In genomic region chr20:43541214-43541613, GRCh38 we compare ENCODE assay signal across 19 cellular contexts. TPM values are rescaled to one million over a fixed set of nuclear protein-coding genes. Genes with fewer than 3 reads are reported as not detected.
DNase-seq lines count a peak whose midpoint lies in the region; ATAC-seq, FAIRE-seq and TF ChIP-seq lines count a peak whose summit lies in the region.
"Had no signal": no experiment of that assay in that cellular context is flagged by ENCODE, and none has a peak within 500 bp of the region (broad histone marks: within the 10 kb centered on the region; RNA-seq: fewer than 3 reads in every experiment).

No MANE protein-coding gene starts in this region.

- H3K9me3 ChIP-seq in K562 (replicated peaks; ENCODE audit: control insufficient read depth, insufficient read depth, low read depth, low read length) (no peaks in the 10 kb centered on the region), hepatocyte (ENCODE audit: low read depth) (no peaks in the 10 kb centered on the region)
- H3K9me3 ChIP-seq: esophagus muscularis mucosa, neutrophil had no signal

- H3K27me3 ChIP-seq in K562 (ENCODE audit: control insufficient read depth in 2 of 2, insufficient read depth in 2 of 2, low read length in 2 of 2) (no peaks in the 10 kb centered on the region), hepatocyte (no peaks in the 10 kb centered on the region)
- H3K27me3 ChIP-seq: brain microvascular endothelial cell, esophagus muscularis mucosa, neutrophil had no signal

- ATAC-seq in K562 (no peak), HG03045 (IDR thresholded peaks at IDR 0.05; ENCODE audit: unreplicated experiment) (no peak), HG03460 (IDR thresholded peaks at IDR 0.05; ENCODE audit: unreplicated experiment) (no peak)
- ATAC-seq: activated T-cell treated with anti-CD3 and anti-CD28 coated beads, Interleukin-2, amount 50 U/mL, for 4 hours; right cardiac atrium had no signal

- FAIRE-seq in K562 (lab: Jason Lieb, UNC) (no peak), RCC 7860 (lab: Jason Lieb, UNC) (no peak)

- no peaks in the 10 kb centered on the region for H4K20me1 ChIP-seq in K562 (replicated peaks; ENCODE audit: control insufficient read depth, insufficient read depth, low read length)
- H4K20me1 ChIP-seq in hepatocyte (ENCODE audit: insufficient read depth, poor library complexity, severe bottlenecking) = no peaks in the 10 kb centered on the region

- H3K9me1 ChIP-seq in K562 (ENCODE audit: control insufficient read depth, insufficient read depth, low read length) = peaks cover 6% of the 10 kb centered on the region

- TF ChIP-seq EP300 in K562 (IDR thresholded peaks at IDR 0.05; ENCODE audit: low read length) = no peak

- DNase-seq in AG08395 (ENCODE audit: low spot score) = peak; percentile 19
- peak; percentile 35 for DNase-seq in HT-29 (ENCODE audit: low spot score)
- DNase-seq in K562 (ENCODE audit: extremely low read depth in 1 of 4, low spot score in 3 of 4) = no peak
- no peak for DNase-seq in hepatocyte (ENCODE audit: low spot score)
- no peak for DNase-seq in RCC 7860 (ENCODE audit: low spot score)
- DNase-seq in islet precursor cell = no peak
- DNase-seq: activated CD4-positive, alpha-beta T cell treated with anti-CD3 and anti-CD28 coated beads, Interleukin-2, amount 50 U/mL, for 48 hours; activated T-cell treated with anti-CD3 and anti-CD28 coated beads, Interleukin-2, amount 50 U/mL, for 4 hours; brain microvascular endothelial cell; hypothalamus; NCI-H1092; NCI-H526 treated with DMSO at 0.1 percent for 48 hours; right cardiac atrium; stimulated activated CD4-positive, alpha-beta T cell treated with anti-CD3 and anti-CD28 coated beads, Interleukin-2, amount 100 ng/mL, for 24 hours had no signal

- TF ChIP-seq POLR2A in K562 (conservative IDR thresholded peaks at IDR 0.05) = no peak

- WGBS in K562 (ENCODE audit: insufficient coverage, low coverage, missing lambda C conversion rate) = 8% methylated on average over 2 of the region's 2 CpGs
- 41% methylated on average over 2 of the region's 2 CpGs for WGBS in hepatocyte (ENCODE audit: low lambda C conversion rate, missing lambda C conversion rate)

- POLR2A ChIA-PET in K562 (lab: Yijun Ruan, JAX) = interaction anchor here (0.6 kb wide), 1 partner anchor 17 kb away, joined by 3 read pairs; no protein-coding TSS in a partner anchor

- H3K4me2 ChIP-seq in K562 (ENCODE audit: insufficient read depth, low read length) = no peak overlapping the region
- no peak overlapping the region for H3K4me2 ChIP-seq in hepatocyte
- H3K4me2 ChIP-seq: PC-9 had no signal

- H3K79me2 ChIP-seq in K562 (ENCODE audit: control insufficient read depth, insufficient read depth, low read length) (no peaks in the 10 kb centered on the region), hepatocyte (no peaks in the 10 kb centered on the region)

- no peak overlapping the region for H3K27ac ChIP-seq in K562 (ENCODE audit: extremely low read depth, low read depth, low read length)
- peak overlapping the region; percentile 33 for H3K27ac ChIP-seq in hepatocyte
- H3K27ac ChIP-seq: brain microvascular endothelial cell, esophagus muscularis mucosa, neutrophil, PC-9 had no signal

- BruUV-seq in K562 (replicated peaks; lab: Mats Ljungman, UMichigan) = no TSS peak

- H3K4me1 ChIP-seq in K562 (replicated peaks in 1 of 2; ENCODE audit: control insufficient read depth in 2 of 2, insufficient read depth in 2 of 2, low read length in 2 of 2) = peaks cover 18 to 20% of the 10 kb centered on the region in 2 experiments; a peak in 4 of 5 replicates
- H3K4me1 ChIP-seq in hepatocyte (ENCODE audit: insufficient read depth) = no peaks in the 10 kb centered on the region
- H3K4me1 ChIP-seq: esophagus muscularis mucosa had no signal

- H3K4me3 ChIP-seq in K562 = no peak overlapping the region
- H3K4me3 ChIP-seq in hepatocyte = no peak overlapping the region
- H3K4me3 ChIP-seq: esophagus muscularis mucosa, PC-9 had no signal

- H3K36me3 ChIP-seq in K562 (ENCODE audit: control insufficient read depth, insufficient read depth, low read length) = peaks cover 12% of the 10 kb centered on the region; the same call in 2 of the 3 replicates
- H3K36me3 ChIP-seq in hepatocyte (replicated peaks; ENCODE audit: insufficient read depth, low read depth) = no peaks in the 10 kb centered on the region
- H3K36me3 ChIP-seq: brain microvascular endothelial cell had no signal

- CTCF ChIA-PET in K562 (lab: Yijun Ruan, JAX; ENCODE audit: low intra/inter-chr PET ratio) = interaction anchor here (0.6 kb wide), 1 partner anchor 56 kb away, joined by 3 read pairs; no protein-coding TSS in a partner anchor

- H2AFZ ChIP-seq in K562 (ENCODE audit: low read depth, low read length) (no peak overlapping the region), hepatocyte (no peak overlapping the region)
- H2AFZ ChIP-seq: PC-9 had no signal

- H3K9me2 ChIP-seq in hepatocyte (replicated peaks; ENCODE audit: insufficient read depth) = no peaks in the 10 kb centered on the region

- in situ Hi-C loops in K562 (cut with MboI) = loop anchor here (10.0 kb wide), 1 partner anchor 544 kb away; no protein-coding TSS in a partner anchor

- intact Hi-C loops in K562 (cut with micrococcal nuclease) = no loop called here

- TF ChIP-seq CTCF in K562 (IDR thresholded peaks at IDR 0.05 in 2 of 3, conservative IDR thresholded peaks at IDR 0.05 in 1 of 3; ENCODE audit: insufficient read depth in 2 of 3, low read depth in 1 of 3, low read length in 3 of 3) (no peak), hepatocyte (IDR thresholded peaks at IDR 0.05; ENCODE audit: poor library complexity) (no peak)

- TF ChIP-seq RAD21 in K562 (CRISPR knock-in tag; conservative IDR thresholded peaks at IDR 0.05 in 1 of 2, IDR thresholded peaks at IDR 0.05 in 1 of 2) = no peak

- no peak overlapping the region for H3K9ac ChIP-seq in K562 (ENCODE audit: insufficient read depth in 1 of 2, low read depth in 2 of 2, low read length in 2 of 2)

RNA-seq across cellular contexts. Expression of gene SGK2, which starts 17.6 kb away (rescaled TPM):
- 68.2 and 69.1 TPM in 2 replicates for total RNA-seq in HT-29 (2014; rRNA removed; shearing (Covaris generic))
- total RNA-seq in K562 (2011; cell fraction: chromatin; rRNA removed; ENCODE audit: low replicate concordance) = 4.3 and 4.4 TPM in 2 replicates
- 0.83 and 2.8 TPM in 2 replicates for total RNA-seq in K562 (2011; cell fraction: nucleolus; rRNA removed)
- total RNA-seq in K562 (2011; cell fraction: nucleoplasm; rRNA removed) = 4.0 and 6.9 TPM in 2 replicates
- total RNA-seq in K562 (2014; rRNA removed) = 0.14 and 0.16 TPM in 2 replicates
- total RNA-seq in K562 (2014; rRNA removed; fragmentation: Illumina TruSeq; extraction: Trizol) = 0.07 and 0.13 TPM in 2 replicates
- total RNA-seq in K562 (2015; rRNA removed; fragmentation: Illumina TruSeq; extraction: Trizol) = 0.11 and 0.15 TPM in 2 replicates
- 0.20 and 0.31 TPM in 2 replicates for total RNA-seq in K562 (2021)
- 0.24 and 0.88 TPM in 2 replicates for polyA plus RNA-seq in K562 (2011; rRNA removed)
- 0.07 and 0.09 TPM in 2 replicates for polyA plus RNA-seq in K562 (2011; cell fraction: cytosol; rRNA removed)
- polyA plus RNA-seq in K562 (2011; cell fraction: nucleus; rRNA removed) = 2.7 and 3.1 TPM in 2 replicates
- polyA plus RNA-seq in K562 (2012) = 0.10 and 0.62 TPM in 2 replicates
- polyA plus RNA-seq in K562 (2014; fragmentation: Illumina TruSeq; extraction: Trizol) = 0.15 TPM in 1 of 2 replicates, not detected in the other
- not detected for polyA plus RNA-seq in K562 (2014; fragmentation: Nextera tagmentation; extraction: Ambion mirVana)
- 0.21 and 0.57 TPM in 2 replicates for polyA plus RNA-seq in K562 (2014; rRNA removed)
- polyA minus RNA-seq in K562 (2011; rRNA and poly(A)+ RNA removed) = 0.53 and 1.7 TPM in 2 replicates
- not detected in 2 replicates for polyA minus RNA-seq in K562 (2011; cell fraction: cytosol; rRNA and poly(A)+ RNA removed)
- 0.54 and 1.1 TPM in 2 replicates for polyA minus RNA-seq in K562 (2011; cell fraction: nucleus; rRNA and poly(A)+ RNA removed)
- total RNA-seq in hepatocyte = 20.6 and 21.2 TPM in 2 replicates
- polyA plus RNA-seq in hepatocyte = 8.8 and 12.5 TPM in 2 replicates

RNA-seq across cellular contexts. Expression of gene L3MBTL1, which starts 33.7 kb away (rescaled TPM):
- 9.7 and 9.9 TPM in 2 replicates for total RNA-seq in HT-29 (2014; rRNA removed; shearing (Covaris generic))
- total RNA-seq in K562 (2011; cell fraction: chromatin; rRNA removed; ENCODE audit: low replicate concordance) = 96.6 and 129 TPM in 2 replicates
- total RNA-seq in K562 (2011; cell fraction: nucleolus; rRNA removed) = 68.4 and 71.2 TPM in 2 replicates
- total RNA-seq in K562 (2011; cell fraction: nucleoplasm; rRNA removed) = 92.8 and 140 TPM in 2 replicates
- total RNA-seq in K562 (2014; rRNA removed) (5.5 and 6.2 TPM in 2 replicates), K562 (2014; rRNA removed; fragmentation: Illumina TruSeq; extraction: Trizol) (3.4 and 4.1 TPM in 2 replicates), K562 (2015; rRNA removed; fragmentation: Illumina TruSeq; extraction: Trizol) (3.2 and 3.4 TPM in 2 replicates), K562 (2021) (6.1 and 9.4 TPM in 2 replicates), hepatocyte (6.2 and 7.9 TPM in 2 replicates)
- polyA plus RNA-seq in K562 (2011; rRNA removed) (10.0 and 18.3 TPM in 2 replicates), K562 (2014; fragmentation: Illumina TruSeq; extraction: Trizol) (4.1 and 4.4 TPM in 2 replicates), K562 (2014; fragmentation: Nextera tagmentation; extraction: Ambion mirVana) (1 to 10 TPM in 1 of 2 experiments, under 1 TPM in 1; 0.77 to 1.1 TPM), K562 (2014; rRNA removed) (7.7 and 7.9 TPM in 2 replicates), hepatocyte (7.5 and 14.6 TPM in 2 replicates)
- polyA plus RNA-seq in K562 (2011; cell fraction: cytosol; rRNA removed) = 4.0 and 5.7 TPM in 2 replicates
- 87.5 and 104 TPM in 2 replicates for polyA plus RNA-seq in K562 (2011; cell fraction: nucleus; rRNA removed)
- polyA plus RNA-seq in K562 (2012) = 4.0 and 8.9 TPM in 2 replicates
- 13.1 and 17.4 TPM in 2 replicates for polyA minus RNA-seq in K562 (2011; rRNA and poly(A)+ RNA removed)
- polyA minus RNA-seq in K562 (2011; cell fraction: cytosol; rRNA and poly(A)+ RNA removed) = 2.8 and 3.2 TPM in 2 replicates
- polyA minus RNA-seq in K562 (2011; cell fraction: nucleus; rRNA and poly(A)+ RNA removed) = 28.9 and 38.0 TPM in 2 replicates

RNA-seq across cellular contexts. Expression of gene IFT52, which starts 49.5 kb away (rescaled TPM):
- 19.9 and 25.5 TPM in 2 replicates for total RNA-seq in HT-29 (2014; rRNA removed; shearing (Covaris generic))
- 11.7 and 21.0 TPM in 2 replicates for total RNA-seq in K562 (2011; cell fraction: chromatin; rRNA removed; ENCODE audit: low replicate concordance)
- total RNA-seq in K562 (2011; cell fraction: nucleolus; rRNA removed) = 5.9 and 7.8 TPM in 2 replicates
- total RNA-seq in K562 (2011; cell fraction: nucleoplasm; rRNA removed) = 4.5 and 10.5 TPM in 2 replicates
- total RNA-seq in K562 (2014; rRNA removed) (10.9 and 11.0 TPM in 2 replicates), K562 (2014; rRNA removed; fragmentation: Illumina TruSeq; extraction: Trizol) (22.0 and 22.2 TPM in 2 replicates), K562 (2015; rRNA removed; fragmentation: Illumina TruSeq; extraction: Trizol) (17.0 and 20.4 TPM in 2 replicates), K562 (2021) (15.3 and 17.6 TPM in 2 replicates), hepatocyte (38.2 and 39.8 TPM in 2 replicates)
- polyA plus RNA-seq in K562 (2011; rRNA removed) (24.9 and 26.8 TPM in 2 replicates), K562 (2014; fragmentation: Illumina TruSeq; extraction: Trizol) (20.3 and 20.6 TPM in 2 replicates), K562 (2014; fragmentation: Nextera tagmentation; extraction: Ambion mirVana) (10 to 100 TPM; 24.4 to 31.4 TPM), K562 (2014; rRNA removed) (16.1 and 16.5 TPM in 2 replicates), hepatocyte (21.8 and 26.3 TPM in 2 replicates)
- 21.6 and 30.1 TPM in 2 replicates for polyA plus RNA-seq in K562 (2011; cell fraction: cytosol; rRNA removed)
- polyA plus RNA-seq in K562 (2011; cell fraction: nucleus; rRNA removed) = 10.3 and 16.7 TPM in 2 replicates
- polyA plus RNA-seq in K562 (2012) = 15.7 and 22.2 TPM in 2 replicates
- polyA minus RNA-seq in K562 (2011; rRNA and poly(A)+ RNA removed) = 24.1 and 36.9 TPM in 2 replicates
- polyA minus RNA-seq in K562 (2011; cell fraction: cytosol; rRNA and poly(A)+ RNA removed) = 6.4 and 8.9 TPM in 2 replicates
- 6.7 and 9.0 TPM in 2 replicates for polyA minus RNA-seq in K562 (2011; cell fraction: nucleus; rRNA and poly(A)+ RNA removed)

Comparison
In these comparisons a context has a peak if more than half of its experiments do, and no peak if none do; other contexts are left out.
1. DNase-seq: peak in AG08395 (single experiment) and HT-29 (single experiment); none in K562 (0 of 4), hepatocyte (single experiment), RCC 7860 (single experiment) and islet precursor cell (single experiment).